1 cellular context compared by ENCODE assay signal in the genomic region with DNA sequence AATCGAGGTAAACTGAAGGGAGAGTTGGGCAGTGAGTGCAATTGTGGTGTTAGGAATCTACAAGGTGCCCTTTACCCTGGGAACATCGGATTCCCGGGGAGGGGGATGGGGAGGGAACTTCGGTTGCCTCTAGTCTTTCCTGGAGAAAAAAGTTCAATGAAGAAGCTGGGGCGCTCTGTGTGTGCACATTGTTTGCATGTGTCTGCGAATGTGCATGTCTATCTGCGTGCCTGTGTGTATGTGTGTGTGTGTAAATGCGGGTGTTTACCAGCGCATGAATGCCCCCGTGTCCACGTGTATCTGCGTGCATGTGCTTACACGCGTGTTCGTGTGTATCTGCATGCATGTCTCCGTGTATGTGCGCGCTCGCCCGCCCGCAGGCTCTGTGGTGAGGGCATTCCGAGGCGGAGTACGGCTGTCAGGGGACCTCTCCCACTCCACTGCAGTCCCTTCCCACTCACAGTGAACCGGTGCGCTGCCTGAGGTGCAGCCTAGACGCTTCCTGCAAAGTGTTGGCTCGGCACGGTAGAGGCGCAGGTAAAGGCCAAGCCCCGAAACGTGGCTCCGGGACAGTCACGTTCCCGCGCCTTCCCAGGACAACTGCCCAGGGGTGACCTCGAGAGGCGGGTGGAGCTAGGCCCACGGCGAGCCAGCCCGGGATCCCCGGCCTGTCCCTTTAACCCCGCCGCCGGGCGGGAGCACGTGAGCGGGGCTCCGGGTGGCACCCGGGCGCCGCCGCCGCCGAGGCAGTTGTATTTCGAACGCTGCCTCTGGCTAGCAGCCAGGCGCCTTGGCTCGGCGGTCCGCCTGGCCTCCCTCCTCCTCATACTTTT.
TF ChIP-seq lines count a peak whose summit lies in the region.

No MANE protein-coding gene starts in this region.

TF ChIP-seq in HepG2, 621 proteins besides CTCF, POLR2A, EP300 and RAD21 (continued from another document):
- TF ChIP-seq, protein P1, sequence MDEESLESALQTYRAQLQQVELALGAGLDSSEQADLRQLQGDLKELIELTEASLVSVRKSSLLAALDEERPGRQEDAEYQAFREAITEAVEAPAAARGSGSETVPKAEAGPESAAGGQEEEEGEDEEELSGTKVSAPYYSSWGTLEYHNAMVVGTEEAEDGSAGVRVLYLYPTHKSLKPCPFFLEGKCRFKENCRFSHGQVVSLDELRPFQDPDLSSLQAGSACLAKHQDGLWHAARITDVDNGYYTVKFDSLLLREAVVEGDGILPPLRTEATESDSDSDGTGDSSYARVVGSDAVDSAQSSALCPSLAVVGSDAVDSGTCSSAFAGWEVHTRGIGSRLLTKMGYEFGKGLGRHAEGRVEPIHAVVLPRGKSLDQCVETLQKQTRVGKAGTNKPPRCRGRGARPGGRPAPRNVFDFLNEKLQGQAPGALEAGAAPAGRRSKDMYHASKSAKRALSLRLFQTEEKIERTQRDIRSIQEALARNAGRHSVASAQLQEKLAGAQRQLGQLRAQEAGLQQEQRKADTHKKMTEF (CRISPR knock-in tag; IDR thresholded peaks at IDR 0.05): peak; percentile 74; the same call in 1 of the 2 replicates
- TF ChIP-seq ZNF709 (CRISPR knock-in tag; IDR thresholded peaks at IDR 0.05) (peak; percentile 61), MLLT10 (CRISPR knock-in tag; IDR thresholded peaks at IDR 0.05) (0 out of 2 replicates have a peak, but pooled peaks have one; percentile 19), AKAP8 (CRISPR knock-in tag; IDR thresholded peaks at IDR 0.05) (0 out of 2 replicates have a peak, but pooled peaks have one; percentile 39), SMYD3 (CRISPR knock-in tag; IDR thresholded peaks at IDR 0.05) (no peak), XBP1 (CRISPR knock-in tag; IDR thresholded peaks at IDR 0.05) (no peak), ATF3 (CRISPR knock-in tag; IDR thresholded peaks at IDR 0.05) (no peak; the same call in none of the 2 replicates), NFYB (CRISPR knock-in tag; IDR thresholded peaks at IDR 0.05) (no peak), MYNN (CRISPR knock-in tag; IDR thresholded peaks at IDR 0.05; ENCODE audit: low read depth) (0 out of 2 replicates have a peak, but pooled peaks have one; percentile 30), TCF12 (IDR thresholded peaks at IDR 0.05) (no peak), TCF12 (CRISPR knock-in tag; IDR thresholded peaks at IDR 0.05) (no peak), ZMYM4 (CRISPR knock-in tag; IDR thresholded peaks at IDR 0.05) (0 out of 2 replicates have a peak, but pooled peaks have one; percentile 48), ZNF614 (CRISPR knock-in tag; IDR thresholded peaks at IDR 0.05; ENCODE audit: borderline replicate concordance) (no peak), ZBTB42 (CRISPR knock-in tag; IDR thresholded peaks at IDR 0.05) (no peak), NR1H2 (CRISPR knock-in tag; IDR thresholded peaks at IDR 0.05; ENCODE audit: borderline replicate concordance, low read depth) (no peak), SMAD3 (CRISPR knock-in tag; IDR thresholded peaks at IDR 0.05) (no peak), ZNF674 (CRISPR knock-in tag; IDR thresholded peaks at IDR 0.05; ENCODE audit: low read depth) (no peak), ZNF335 (CRISPR knock-in tag; IDR thresholded peaks at IDR 0.05) (no peak), ZNF142 (CRISPR knock-in tag; IDR thresholded peaks at IDR 0.05) (peak; percentile 89), MAFG (CRISPR knock-in tag; IDR thresholded peaks at IDR 0.05) (no peak), JUN (CRISPR knock-in tag; IDR thresholded peaks at IDR 0.05) (no peak), ZNF317 (CRISPR knock-in tag; IDR thresholded peaks at IDR 0.05) (0 out of 2 replicates have a peak, but pooled peaks have one; percentile 14), ASH2L (IDR thresholded peaks at IDR 0.05; ENCODE audit: insufficient read length, low read depth, low read length) (no peak), ZSCAN31 (CRISPR knock-in tag; IDR thresholded peaks at IDR 0.05; ENCODE audit: low read depth) (peak; percentile 73; the same call in 1 of the 2 replicates), ZNF607 (CRISPR knock-in tag; IDR thresholded peaks at IDR 0.05; ENCODE audit: borderline replicate concordance) (peak; percentile 36; the same call in 1 of the 2 replicates)
- TF ChIP-seq, protein P2, sequence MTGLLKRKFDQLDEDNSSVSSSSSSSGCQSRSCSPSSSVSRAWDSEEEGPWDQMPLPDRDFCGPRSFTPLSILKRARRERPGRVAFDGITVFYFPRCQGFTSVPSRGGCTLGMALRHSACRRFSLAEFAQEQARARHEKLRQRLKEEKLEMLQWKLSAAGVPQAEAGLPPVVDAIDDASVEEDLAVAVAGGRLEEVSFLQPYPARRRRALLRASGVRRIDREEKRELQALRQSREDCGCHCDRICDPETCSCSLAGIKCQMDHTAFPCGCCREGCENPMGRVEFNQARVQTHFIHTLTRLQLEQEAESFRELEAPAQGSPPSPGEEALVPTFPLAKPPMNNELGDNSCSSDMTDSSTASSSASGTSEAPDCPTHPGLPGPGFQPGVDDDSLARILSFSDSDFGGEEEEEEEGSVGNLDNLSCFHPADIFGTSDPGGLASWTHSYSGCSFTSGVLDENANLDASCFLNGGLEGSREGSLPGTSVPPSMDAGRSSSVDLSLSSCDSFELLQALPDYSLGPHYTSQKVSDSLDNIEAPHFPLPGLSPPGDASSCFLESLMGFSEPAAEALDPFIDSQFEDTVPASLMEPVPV (CRISPR knock-in tag; IDR thresholded peaks at IDR 0.05): no peak
